Comparison of ENCODE assay signal across 10 cellular contexts in the genomic region with DNA sequence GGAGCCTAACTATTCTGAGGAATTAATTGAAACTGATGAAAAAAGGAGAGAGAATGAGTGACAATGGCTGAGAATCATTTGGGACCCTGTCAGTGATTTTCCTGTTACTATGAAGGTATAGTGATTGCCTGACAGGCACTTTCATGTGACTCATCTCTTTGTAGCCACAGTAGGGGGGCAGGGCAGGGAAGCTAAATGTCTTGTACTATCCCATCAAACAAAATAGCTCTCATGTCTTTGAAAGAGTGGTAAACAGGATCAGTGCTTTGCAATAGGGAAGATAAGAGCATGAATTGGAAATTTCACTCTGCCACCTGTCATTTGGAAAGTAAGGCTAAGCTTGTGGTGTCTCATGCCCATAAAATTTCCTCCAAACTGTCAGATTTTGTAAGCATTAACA.
A peak's percentile ranks its signal among the peaks of the same experiment; 100 is the strongest.
DNase-seq lines count a peak whose midpoint lies in the region; ATAC-seq and TF ChIP-seq lines count a peak whose summit lies in the region.
"Had no signal": no experiment of that assay in that cellular context is flagged by ENCODE, and none has a peak within 500 bp of the region (broad histone marks: within the 10 kb centered on the region; RNA-seq: fewer than 3 reads in every experiment).

No MANE protein-coding gene starts in this region.

- peak; percentile 67 for ATAC-seq in SK-N-SH treated with all-trans-retinoic acid at 6 μM for 48 hours
- no peak for ATAC-seq in HG03565 (IDR thresholded peaks at IDR 0.05; ENCODE audit: unreplicated experiment)
- ATAC-seq in HG03378 (IDR thresholded peaks at IDR 0.05; ENCODE audit: unreplicated experiment): no peak

- in situ Hi-C loops in ACHN (cut with HindIII; ENCODE audit: low pct_ligation_motif_present, low pct_unique_long_range_greater_than_20kb, low sequenced_read_pairs): no loop called here

- DNase-seq in ACHN (peak; percentile 55), HCEC 1CT (peak; percentile 33), epithelial cell of prostate (ENCODE audit: low read depth, low spot score) (peak; percentile 14), GM19240 (ENCODE audit: insufficient read length, low spot score) (no peak), cerebellar cortex (ENCODE audit: low spot score) (no peak)
- DNase-seq: COR-L47, upper lobe of left lung had no signal

- no peak overlapping the region for H3K27ac ChIP-seq in epithelial cell of prostate
- H3K27ac ChIP-seq: upper lobe of left lung had no signal

TF ChIP-seq in SK-N-SH treated with all-trans-retinoic acid at 6 μM for 48 hours, 23 proteins besides CTCF, POLR2A, EP300 and RAD21:
- TF ChIP-seq ZNF70 (CRISPR knock-in tag; IDR thresholded peaks at IDR 0.05) (no peak), RARB (CRISPR knock-in tag; IDR thresholded peaks at IDR 0.05) (no peak), ESRRG (CRISPR knock-in tag; IDR thresholded peaks at IDR 0.05) (no peak), POU6F1 (CRISPR knock-in tag; IDR thresholded peaks at IDR 0.05; ENCODE audit: borderline replicate concordance, low read depth) (no peak), ZC3H10 (CRISPR knock-in tag; IDR thresholded peaks at IDR 0.05) (no peak), SNAI2 (CRISPR knock-in tag; IDR thresholded peaks at IDR 0.05) (no peak), TCF4 (CRISPR knock-in tag; IDR thresholded peaks at IDR 0.05; ENCODE audit: borderline replicate concordance) (no peak), GLIS3 (CRISPR knock-in tag; IDR thresholded peaks at IDR 0.05) (no peak), OSR1 (CRISPR knock-in tag; IDR thresholded peaks at IDR 0.05) (no peak), BACH2 (CRISPR knock-in tag; IDR thresholded peaks at IDR 0.05; ENCODE audit: borderline replicate concordance) (no peak), ARNTL (CRISPR knock-in tag; IDR thresholded peaks at IDR 0.05; ENCODE audit: borderline replicate concordance, low read depth) (no peak), ZFP3 (CRISPR knock-in tag; IDR thresholded peaks at IDR 0.05) (no peak), ISL1 (CRISPR knock-in tag; IDR thresholded peaks at IDR 0.05) (no peak), ZNF8 (CRISPR knock-in tag; IDR thresholded peaks at IDR 0.05) (no peak), ZNF565 (CRISPR knock-in tag; conservative IDR thresholded peaks at IDR 0.05; ENCODE audit: low read depth) (no peak), CSRNP3 (CRISPR knock-in tag; IDR thresholded peaks at IDR 0.05) (no peak)
- TF ChIP-seq, protein P1, sequence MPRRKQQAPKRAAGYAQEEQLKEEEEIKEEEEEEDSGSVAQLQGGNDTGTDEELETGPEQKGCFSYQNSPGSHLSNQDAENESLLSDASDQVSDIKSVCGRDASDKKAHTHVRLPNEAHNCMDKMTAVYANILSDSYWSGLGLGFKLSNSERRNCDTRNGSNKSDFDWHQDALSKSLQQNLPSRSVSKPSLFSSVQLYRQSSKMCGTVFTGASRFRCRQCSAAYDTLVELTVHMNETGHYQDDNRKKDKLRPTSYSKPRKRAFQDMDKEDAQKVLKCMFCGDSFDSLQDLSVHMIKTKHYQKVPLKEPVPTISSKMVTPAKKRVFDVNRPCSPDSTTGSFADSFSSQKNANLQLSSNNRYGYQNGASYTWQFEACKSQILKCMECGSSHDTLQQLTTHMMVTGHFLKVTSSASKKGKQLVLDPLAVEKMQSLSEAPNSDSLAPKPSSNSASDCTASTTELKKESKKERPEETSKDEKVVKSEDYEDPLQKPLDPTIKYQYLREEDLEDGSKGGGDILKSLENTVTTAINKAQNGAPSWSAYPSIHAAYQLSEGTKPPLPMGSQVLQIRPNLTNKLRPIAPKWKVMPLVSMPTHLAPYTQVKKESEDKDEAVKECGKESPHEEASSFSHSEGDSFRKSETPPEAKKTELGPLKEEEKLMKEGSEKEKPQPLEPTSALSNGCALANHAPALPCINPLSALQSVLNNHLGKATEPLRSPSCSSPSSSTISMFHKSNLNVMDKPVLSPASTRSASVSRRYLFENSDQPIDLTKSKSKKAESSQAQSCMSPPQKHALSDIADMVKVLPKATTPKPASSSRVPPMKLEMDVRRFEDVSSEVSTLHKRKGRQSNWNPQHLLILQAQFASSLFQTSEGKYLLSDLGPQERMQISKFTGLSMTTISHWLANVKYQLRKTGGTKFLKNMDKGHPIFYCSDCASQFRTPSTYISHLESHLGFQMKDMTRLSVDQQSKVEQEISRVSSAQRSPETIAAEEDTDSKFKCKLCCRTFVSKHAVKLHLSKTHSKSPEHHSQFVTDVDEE (CRISPR knock-in tag; IDR thresholded peaks at IDR 0.05): no peak
- TF ChIP-seq, protein P2, sequence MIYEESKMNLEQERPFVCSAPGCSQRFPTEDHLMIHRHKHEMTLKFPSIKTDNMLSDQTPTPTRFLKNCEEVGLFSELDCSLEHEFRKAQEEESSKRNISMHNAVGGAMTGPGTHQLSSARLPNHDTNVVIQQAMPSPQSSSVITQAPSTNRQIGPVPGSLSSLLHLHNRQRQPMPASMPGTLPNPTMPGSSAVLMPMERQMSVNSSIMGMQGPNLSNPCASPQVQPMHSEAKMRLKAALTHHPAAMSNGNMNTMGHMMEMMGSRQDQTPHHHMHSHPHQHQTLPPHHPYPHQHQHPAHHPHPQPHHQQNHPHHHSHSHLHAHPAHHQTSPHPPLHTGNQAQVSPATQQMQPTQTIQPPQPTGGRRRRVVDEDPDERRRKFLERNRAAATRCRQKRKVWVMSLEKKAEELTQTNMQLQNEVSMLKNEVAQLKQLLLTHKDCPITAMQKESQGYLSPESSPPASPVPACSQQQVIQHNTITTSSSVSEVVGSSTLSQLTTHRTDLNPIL (CRISPR knock-in tag; IDR thresholded peaks at IDR 0.05; ENCODE audit: low read depth): no peak

Comparison
In these comparisons a context has a peak if more than half of its experiments do, and no peak if none do; other contexts are left out.
1. DNase-seq: peak in ACHN (single experiment), HCEC 1CT (single experiment) and epithelial cell of prostate (single experiment); none in GM19240 (single experiment) and cerebellar cortex (single experiment).